32 cellular contexts compared by ENCODE assay signal in genomic region chr17:73782231-73782630, GRCh38.
"Had no signal": no experiment of that assay in that cellular context is flagged by ENCODE, and none has a peak within 500 bp of the region (broad histone marks: within the 10 kb centered on the region; RNA-seq: fewer than 3 reads in every experiment).

No MANE protein-coding gene starts in this region.

- H3K36me3 ChIP-seq: heart left ventricle, left lung, lower lobe of right lung, ovary, right atrium auricular region, stomach, thyroid gland, transverse colon, upper lobe of left lung, uterus had no signal

- H3K4me3 Mint-ChIP-seq: immature natural killer cell; mesothelial cell of epicardium; naive thymus-derived CD8-positive, alpha-beta T cell; nephron; neural crest cell; stimulated activated naive B cell treated with anti-CD40 and anti-IgM and Interleukin-4, amounts not matched to agents 10 μg/mL and 1 μg/mL and 100 μg/mL, for 72 hours had no signal

- H3K4me1 ChIP-seq: left lung, lower lobe of right lung, testis, thyroid gland, upper lobe of left lung, uterus had no signal

- H3K9me3 Mint-ChIP-seq: immature natural killer cell; mesothelial cell of epicardium; naive thymus-derived CD8-positive, alpha-beta T cell; neural crest cell had no signal

- H3K27ac Mint-ChIP-seq: immature natural killer cell; mesothelial cell of epicardium; nephron; progenitor cell of endocrine pancreas; stimulated activated naive B cell treated with anti-CD40 and anti-IgM and Interleukin-4, amounts not matched to agents 10 μg/mL and 1 μg/mL and 100 μg/mL, for 72 hours had no signal

- DNase-seq: heart left ventricle; hypothalamus; immature natural killer cell; kidney; left colon; left lung; lower lobe of right lung; mammary epithelial cell; mesenchymal stem cell; mucosa of descending colon; ovary; stimulated activated CD4-positive, alpha-beta T cell treated with anti-CD3 and anti-CD28 coated beads, Interleukin-12 subunit alpha, Interleukin-12 subunit beta, amount 100 ng/mL, for 4 hours; stimulated activated CD4-positive, alpha-beta T cell treated with anti-CD3 and anti-CD28 coated beads, Interleukin-15, amount 100 ng/mL, for 24 hours; stimulated activated CD4-positive, alpha-beta T cell treated with anti-CD3 and anti-CD28 coated beads, Interleukin-2, amount 100 ng/mL, for 24 hours; stimulated activated CD4-positive, alpha-beta T cell treated with anti-CD3 and anti-CD28 coated beads, Interleukin-4, amount 100 ng/mL, for 1 hour; stimulated activated naive B cell treated with anti-CD40 and anti-IgM and Interleukin-4, amounts not matched to agents 10 μg/mL and 1 μg/mL and 100 μg/mL, for 72 hours; stimulated activated naive CD8-positive, alpha-beta T cell treated with anti-CD3 and anti-CD28 coated beads, Interleukin-15, Interleukin-2, amounts not matched to agents 100 U/mL and 50 U/mL, for 24 hours; stomach; testis; thyroid gland; transverse colon; upper lobe of left lung; uterus had no signal

- H3K4me1 Mint-ChIP-seq: stimulated activated naive B cell treated with anti-CD40 and anti-IgM and Interleukin-4, amounts not matched to agents 10 μg/mL and 1 μg/mL and 100 μg/mL, for 72 hours had no signal

- H3K36me3 Mint-ChIP-seq: immature natural killer cell; mesothelial cell of epicardium; naive thymus-derived CD8-positive, alpha-beta T cell; stimulated activated naive B cell treated with anti-CD40 and anti-IgM and Interleukin-4, amounts not matched to agents 10 μg/mL and 1 μg/mL and 100 μg/mL, for 72 hours had no signal

- FAIRE-seq: islet of Langerhans, kidney had no signal

- ATAC-seq: left lung; lower lobe of right lung; naive thymus-derived CD8-positive, alpha-beta T cell; sciatic nerve; stimulated activated naive B cell treated with anti-CD40 and anti-IgM and Interleukin-4, amounts not matched to agents 10 μg/mL and 1 μg/mL and 100 μg/mL, for 72 hours; stimulated activated naive CD8-positive, alpha-beta T cell treated with anti-CD3 and anti-CD28 coated beads, Interleukin-15, Interleukin-2, amounts not matched to agents 100 U/mL and 50 U/mL, for 24 hours had no signal

- H3K27me3 ChIP-seq: ovary, testis, thyroid gland, upper lobe of left lung, uterus had no signal

- H3K27ac ChIP-seq: heart left ventricle, left lung, lower lobe of right lung, ovary, right atrium auricular region, skin epidermis, stomach, testis, thyroid gland, transverse colon, upper lobe of left lung, uterus had no signal

- H3K4me3 ChIP-seq: heart left ventricle, left lung, lower lobe of right lung, mucosa of descending colon, ovary, right atrium auricular region, skin epidermis, stomach, testis, thyroid gland, transverse colon, upper lobe of left lung, uterus had no signal

- H3K9me3 ChIP-seq: heart left ventricle, left lung, lower lobe of right lung, mucosa of descending colon, ovary, right atrium auricular region, stomach, testis, thyroid gland, transverse colon, upper lobe of left lung, uterus had no signal
